Comparison of ENCODE assay signal across 10 cellular contexts in genomic region chr7:130926021-130926691, GRCh38.
DNase-seq lines count a peak whose midpoint lies in the region; ATAC-seq and TF ChIP-seq lines count a peak whose summit lies in the region.
"Had no signal": no experiment of that assay in that cellular context is flagged by ENCODE, and none has a peak within 500 bp of the region (broad histone marks: within the 10 kb centered on the region; RNA-seq: fewer than 3 reads in every experiment).

No MANE protein-coding gene starts in this region.

- H3K36me3 Mint-ChIP-seq in stimulated activated naive B cell treated with anti-CD40 and anti-IgM and Interleukin-4, amounts not matched to agents 10 μg/mL and 1 μg/mL and 100 μg/mL, for 72 hours: peaks cover 32 to 49% of the 10 kb centered on the region in 2 donors

- H3K27ac ChIP-seq in Panc1 (ENCODE audit: low read length) (peak overlapping the region; percentile 100), caudate nucleus (ENCODE audit: low read depth, low read length) (peak overlapping the region; percentile 65)

- ATAC-seq in Panc1 (peak; percentile 57), HG03565 (IDR thresholded peaks at IDR 0.05; ENCODE audit: unreplicated experiment) (no peak)
- ATAC-seq in stimulated activated naive B cell treated with anti-CD40 and anti-IgM and Interleukin-4, amounts not matched to agents 10 μg/mL and 1 μg/mL and 100 μg/mL, for 72 hours (replicated peaks): peak; percentile 72 to 81

- intact Hi-C loops in Panc1 (cut with micrococcal nuclease; ENCODE audit: unreplicated experiment): no loop called here

- no TSS peak for BruUV-seq in Panc1 (replicated peaks; lab: Mats Ljungman, UMichigan)

- POLR2A ChIA-PET in Panc1 (lab: Charles Lee): interaction anchor here (0.7 kb wide), 4 partner anchors 8 to 268 kb away, joined by 6 to 13 read pairs (median 8); no protein-coding TSS in a partner anchor

- H3K27ac Mint-ChIP-seq in stimulated activated naive B cell treated with anti-CD40 and anti-IgM and Interleukin-4, amounts not matched to agents 10 μg/mL and 1 μg/mL and 100 μg/mL, for 72 hours: peak overlapping the region; percentile 97

- H3K4me1 ChIP-seq in Panc1 (ENCODE audit: control insufficient read depth, insufficient read depth, low read length): peaks cover 99% of the 10 kb centered on the region

- H3K4me3 ChIP-seq in Panc1 (ENCODE audit: low read depth in 2 of 2, low read length in 2 of 2): peak overlapping the region in 1 of 2 experiments; percentile 14; a peak in 2 of 4 replicates
- H3K4me3 ChIP-seq: ovary had no signal

- CTCF ChIA-PET in Panc1 (lab: Charles Lee): interaction anchor here (1.5 kb wide), 1 partner anchor 29 kb away, joined by 3 read pairs; no protein-coding TSS in a partner anchor

- no peak for TF ChIP-seq CTCF in Panc1 (IDR thresholded peaks at IDR 0.05)

- H3K27me3 ChIP-seq in Panc1 (ENCODE audit: control insufficient read depth, insufficient read depth, low read length): no peaks in the 10 kb centered on the region
- H3K27me3 ChIP-seq: ovary had no signal

- H3K4me1 Mint-ChIP-seq in stimulated activated naive B cell treated with anti-CD40 and anti-IgM and Interleukin-4, amounts not matched to agents 10 μg/mL and 1 μg/mL and 100 μg/mL, for 72 hours: peaks cover 40 to 71% of the 10 kb centered on the region in 2 donors

- no peaks in the 10 kb centered on the region for H3K9me3 ChIP-seq in Panc1 (ENCODE audit: control insufficient read depth, insufficient read depth, low read depth, low read length)
- H3K9me3 ChIP-seq: ovary had no signal

- in situ Hi-C loops in Panc1 (cut with HindIII; ENCODE audit: low pct_unique_long_range_greater_than_20kb, low sequenced_read_pairs): no loop called here

- H3K9me3 Mint-ChIP-seq in stimulated activated naive B cell treated with anti-CD40 and anti-IgM and Interleukin-4, amounts not matched to agents 10 μg/mL and 1 μg/mL and 100 μg/mL, for 72 hours: no peaks in the 10 kb centered on the region

- H3K4me3 Mint-ChIP-seq in stimulated activated naive B cell treated with anti-CD40 and anti-IgM and Interleukin-4, amounts not matched to agents 10 μg/mL and 1 μg/mL and 100 μg/mL, for 72 hours: peak overlapping the region in 1 of 2 donors; percentile 23

- DNase-seq in SIG-M5 treated with dmso at 0.1 percent for 504 hours (lab: John Stamatoyannopoulos, UW; ENCODE audit: unreplicated experiment) (peak; percentile 14), SIG-M5 (lab: John Stamatoyannopoulos, UW) (no peak), Panc1 (ENCODE audit: low read depth, low spot score) (no peak), caudate nucleus (lab: John Stamatoyannopoulos, UW) (no peak), epidermal melanocyte (ENCODE audit: insufficient read length, low spot score) (no peak), COR-L47 (lab: John Stamatoyannopoulos, UW) (no peak)
- DNase-seq in stimulated activated naive B cell treated with anti-CD40 and anti-IgM and Interleukin-4, amounts not matched to agents 10 μg/mL and 1 μg/mL and 100 μg/mL, for 72 hours: no peak
- DNase-seq: NCI-H1694, ovary had no signal

- H3K36me3 ChIP-seq in Panc1 (ENCODE audit: control insufficient read depth, insufficient read depth, low read length): peaks cover 5% of the 10 kb centered on the region
- H3K36me3 ChIP-seq: ovary had no signal

- H3K27me3 Mint-ChIP-seq in stimulated activated naive B cell treated with anti-CD40 and anti-IgM and Interleukin-4, amounts not matched to agents 10 μg/mL and 1 μg/mL and 100 μg/mL, for 72 hours: no peaks in the 10 kb centered on the region
